ENCODE assay signal across 1 cellular context in genomic region chr22:20244744-20245576, GRCh38.
TF ChIP-seq lines count a peak whose summit lies in the region.

No MANE protein-coding gene starts in this region.

TF ChIP-seq in GM23338, 12 proteins besides CTCF, POLR2A, EP300 and RAD21 (continued from another document):
- TF ChIP-seq ZNF462 (CRISPR knock-in tag; IDR thresholded peaks at IDR 0.05) (no peak), CREB1 (CRISPR knock-in tag; IDR thresholded peaks at IDR 0.05; ENCODE audit: low read depth) (no peak), POLR2AphosphoS5 (IDR thresholded peaks at IDR 0.05; ENCODE audit: low read depth) (no peak), NANOG (IDR thresholded peaks at IDR 0.05; ENCODE audit: borderline replicate concordance) (no peak), REST (IDR thresholded peaks at IDR 0.05; ENCODE audit: unreplicated experiment) (no peak), EZH2 (IDR thresholded peaks at IDR 0.05; ENCODE audit: low read depth, unreplicated experiment) (no peak)
